In the genomic region with DNA sequence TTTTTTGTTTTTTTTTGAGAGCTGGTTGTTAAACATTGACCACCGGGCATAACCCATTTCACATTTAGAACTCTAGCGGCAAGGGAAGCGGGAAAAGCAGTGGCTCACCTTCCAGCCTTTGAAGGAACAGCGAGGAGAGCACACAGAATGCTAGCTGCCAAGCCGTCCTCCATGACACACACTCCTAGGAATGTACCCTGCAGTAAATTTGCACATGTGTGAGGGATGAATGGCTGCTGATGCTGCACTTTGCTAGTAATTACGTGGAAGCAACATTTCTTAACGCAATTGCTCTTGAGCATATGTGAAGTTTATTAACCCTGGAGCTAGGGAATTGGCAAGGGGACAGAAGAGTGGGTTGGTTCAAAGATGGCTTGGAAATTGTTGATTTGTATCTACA, we compare ENCODE assay signal across 8 cellular contexts.
DNase-seq lines count a peak whose midpoint lies in the region; ATAC-seq and TF ChIP-seq lines count a peak whose summit lies in the region.

No MANE protein-coding gene starts in this region.

- no peaks in the 10 kb centered on the region for H3K9me3 ChIP-seq in SJCRH30 (replicated peaks)
- H3K9me3 ChIP-seq in gastrocnemius medialis, result no peaks in the 10 kb centered on the region
- peaks cover 2% of the 10 kb centered on the region for H3K9me3 ChIP-seq in WERI-Rb-1 (ENCODE audit: severe bottlenecking)

- peaks cover 37% of the 10 kb centered on the region for H3K4me1 ChIP-seq in SJCRH30
- peaks cover 0 to 6% of the 10 kb centered on the region in 2 donors for H3K4me1 ChIP-seq in gastrocnemius medialis

- no peak for TF ChIP-seq POLR2A in gastrocnemius medialis (IDR thresholded peaks at IDR 0.05)

- TF ChIP-seq CTCF in gastrocnemius medialis (IDR thresholded peaks at IDR 0.05 in 4 of 5, conservative IDR thresholded peaks at IDR 0.05 in 1 of 5) (no peak), WERI-Rb-1 (IDR thresholded peaks at IDR 0.05; ENCODE audit: low read depth, low read length) (no peak)

- peak; percentile 83 for DNase-seq in GM04503 (ENCODE audit: low read depth)
- DNase-seq in SJCRH30, result peak; percentile 44 to 65
- DNase-seq in fibroblast of gingiva (ENCODE audit: low read depth), result peak; percentile 98
- no peak for DNase-seq in gastrocnemius medialis
- no peak for DNase-seq in occipital lobe (lab: John Stamatoyannopoulos, UW)
- no peak for DNase-seq in WERI-Rb-1

- H3K27ac ChIP-seq in SJCRH30 (peak overlapping the region; percentile 74), gastrocnemius medialis (peak overlapping the region in 3 of 4 donors; percentile 9 to 67 (median 61)), WERI-Rb-1 (no peak overlapping the region)

- H3K27me3 ChIP-seq in SJCRH30 (no peaks in the 10 kb centered on the region), gastrocnemius medialis (no peaks in the 10 kb centered on the region), WERI-Rb-1 (ENCODE audit: insufficient read depth, low read depth, severe bottlenecking) (no peaks in the 10 kb centered on the region)

- H3K4me3 ChIP-seq in SJCRH30 (no peak overlapping the region), gastrocnemius medialis (no peak overlapping the region), WERI-Rb-1 (ENCODE audit: low read depth, low read length) (no peak overlapping the region)

- ATAC-seq in gastrocnemius medialis, result peak; percentile 40 to 44
- ATAC-seq in HG03135 (IDR thresholded peaks at IDR 0.05; ENCODE audit: unreplicated experiment), result no peak
- ATAC-seq in HG03095 (IDR thresholded peaks at IDR 0.05; ENCODE audit: unreplicated experiment), result no peak

- intact Hi-C loops in gastrocnemius medialis (cut with DNase I; ENCODE audit: low total_unique reads), result loop anchor here (10.0 kb wide), 1 partner anchor 127 kb away; a partner anchor contains a TSS

- in situ Hi-C loops in gastrocnemius medialis (cut with MboI; ENCODE audit: low sequenced_read_pairs in 4 of 4), result no loop called here

- no peaks in the 10 kb centered on the region for H3K36me3 ChIP-seq in SJCRH30
- no peaks in the 10 kb centered on the region for H3K36me3 ChIP-seq in gastrocnemius medialis
- no peaks in the 10 kb centered on the region for H3K36me3 ChIP-seq in WERI-Rb-1

Comparison
In these comparisons a context has a peak if more than half of its experiments do, and no peak if none do; other contexts are left out.
1. DNase-seq: peak in GM04503 (single experiment), SJCRH30 (2 of 2) and fibroblast of gingiva (single experiment); none in gastrocnemius medialis (0 of 2), occipital lobe (single experiment) and WERI-Rb-1 (single experiment).
2. ATAC-seq: peak in gastrocnemius medialis (2 of 2); none in HG03135 (single experiment) and HG03095 (single experiment).